8 cellular contexts compared by ENCODE assay signal in the genomic region with DNA sequence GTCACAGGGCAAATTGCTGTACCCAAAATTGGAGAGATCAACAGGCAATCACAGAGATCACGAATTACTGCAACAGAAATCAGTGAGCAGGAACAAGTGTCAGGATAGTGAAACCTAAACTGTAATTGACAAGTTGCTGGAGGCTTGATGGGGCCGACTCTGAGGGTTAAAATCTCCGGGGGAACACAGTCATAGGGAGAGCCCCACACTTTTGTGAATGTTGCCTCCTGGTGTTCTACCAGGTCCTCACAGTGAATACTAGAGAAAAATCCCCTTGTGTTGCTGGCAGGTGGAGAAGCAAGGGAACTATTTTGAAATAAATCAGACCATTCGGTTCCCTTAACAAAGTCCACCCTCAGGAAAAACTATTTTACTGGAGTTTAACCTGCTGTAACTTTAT.
DNase-seq lines count a peak whose midpoint lies in the region; ATAC-seq and TF ChIP-seq lines count a peak whose summit lies in the region.

No MANE protein-coding gene starts in this region.

- H3K4me3 ChIP-seq in fibroblast of mammary gland (ENCODE audit: control insufficient read depth, low read depth, low read length) (no peak overlapping the region), testis (no peak overlapping the region)

- TF ChIP-seq CTCF in GM13976 (IDR thresholded peaks at IDR 0.05; ENCODE audit: borderline replicate concordance, control extremely low read depth, extremely low read depth, insufficient read depth, missing control alignments) (peak; percentile 37), fibroblast of mammary gland (conservative IDR thresholded peaks at IDR 0.05; ENCODE audit: control insufficient read depth, insufficient read depth, low read depth, low read length) (peak; percentile 10), testis (IDR thresholded peaks at IDR 0.05) (no peak)

- ATAC-seq in GM19467 (IDR thresholded peaks at IDR 0.05; ENCODE audit: unreplicated experiment) (peak; percentile 88), HG03378 (IDR thresholded peaks at IDR 0.05; ENCODE audit: unreplicated experiment) (peak; percentile 98)

- no peaks in the 10 kb centered on the region for H3K9me3 ChIP-seq in testis

- no peaks in the 10 kb centered on the region for H3K36me3 ChIP-seq in testis (ENCODE audit: low read depth, missing control alignments)

- TF ChIP-seq POLR2A in testis (IDR thresholded peaks at IDR 0.05): no peak

- DNase-seq in GM13976 (ENCODE audit: low spot score) (peak; percentile 43), fibroblast of mammary gland (ENCODE audit: low read depth) (no peak), hepatic stellate cell (ENCODE audit: low spot score) (no peak), UCSD-AML1 (lab: John Stamatoyannopoulos, UW; ENCODE audit: unreplicated experiment) (no peak), LoVo (ENCODE audit: low spot score) (no peak), testis (no peak)

- H3K4me1 ChIP-seq in testis: no peaks in the 10 kb centered on the region

- 59 to 60% methylated on average over 4 of the region's 4 CpGs for WGBS in testis, 2 donors

- in situ Hi-C loops in GM13976 (cut with MboI; ENCODE audit: low sequenced_read_pairs, unreplicated experiment): no loop called here

- intact Hi-C loops in testis (cut with DNase I; ENCODE audit: low total_unique reads): no loop called here

- H3K27me3 ChIP-seq in testis: no peaks in the 10 kb centered on the region

- no peak overlapping the region for H3K27ac ChIP-seq in testis

Comparison
In these comparisons a context has a peak if more than half of its experiments do, and no peak if none do; other contexts are left out.
1. CTCF ChIP-seq: peak in GM13976 (single experiment) and fibroblast of mammary gland (single experiment); none in testis (0 of 3).